8 cellular contexts compared by ENCODE assay signal in the genomic region with DNA sequence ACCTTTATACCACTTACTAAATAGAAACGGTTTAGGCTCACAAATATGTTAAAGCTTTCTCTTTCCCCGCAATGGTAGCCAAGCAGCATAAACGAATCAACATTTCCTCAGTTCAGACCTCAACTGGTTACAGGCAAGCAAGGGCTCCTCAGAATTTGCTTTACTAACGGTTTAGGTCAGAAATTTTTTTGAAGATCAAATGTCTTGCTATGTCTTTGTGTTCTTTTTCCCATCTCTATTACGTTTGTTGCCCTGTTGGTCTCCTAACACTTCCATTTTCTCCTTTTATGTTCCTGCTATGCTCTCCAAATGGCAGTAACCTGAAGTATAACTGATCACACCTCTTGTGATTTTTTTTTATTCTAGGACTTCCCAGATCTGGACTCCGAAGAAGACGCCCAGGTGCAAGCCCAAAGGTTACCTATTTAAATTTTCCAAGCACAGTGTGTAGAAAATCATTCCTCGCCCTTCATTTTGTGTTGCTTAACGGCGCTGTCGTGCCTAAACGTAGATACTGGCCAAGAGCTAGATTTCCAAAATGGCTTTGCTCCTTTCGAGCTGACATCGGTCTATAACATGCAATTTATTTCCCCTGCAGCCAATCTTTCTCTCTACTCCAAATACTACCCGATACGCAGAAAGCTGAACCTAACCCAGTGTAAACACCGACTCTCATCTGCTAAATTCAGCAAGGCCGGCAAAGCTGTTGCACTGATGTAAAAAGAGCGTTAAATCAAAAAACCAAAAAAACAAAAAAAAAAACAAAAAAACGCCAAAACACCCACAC. TPM values are rescaled to one million over a fixed set of nuclear protein-coding genes. Genes with fewer than 3 reads are reported as not detected.
DNase-seq lines count a peak whose midpoint lies in the region; ATAC-seq, FAIRE-seq and TF ChIP-seq lines count a peak whose summit lies in the region.

No MANE protein-coding gene starts in this region.

- dilution Hi-C loops in keratinocyte (cut with MboI; ENCODE audit: extremely low pct_ligation_motif_present, low sequenced_read_pairs), result no loop called here

- peaks cover 9% of the 10 kb centered on the region; the same call in 1 of the 2 replicates for H3K36me3 ChIP-seq in Karpas-422 (ENCODE audit: insufficient read depth, low read length)
- H3K36me3 ChIP-seq in keratinocyte (ENCODE audit: control insufficient read depth in 2 of 2, extremely low read depth in 1 of 2, insufficient read depth in 2 of 2, low read length in 2 of 2), result no peaks in the 10 kb centered on the region

- H3K4me3 Mint-ChIP-seq in brain, result peak overlapping the region; percentile 91 to 97 (median 95)

- H3K4me2 ChIP-seq in Karpas-422 (ENCODE audit: low read depth, low read length, poor library complexity, severe bottlenecking) (peak overlapping the region; percentile 85), keratinocyte (ENCODE audit: control insufficient read depth, extremely low read depth, insufficient read depth, low read depth, low read length) (peak overlapping the region; percentile 94)

- H3K4me3 ChIP-seq in Karpas-422 (ENCODE audit: low read length) (peak overlapping the region; percentile 75), keratinocyte (ENCODE audit: control insufficient read depth in 2 of 3, extremely low read depth in 1 of 3, insufficient read depth in 2 of 3, low read depth in 1 of 3, low read length in 3 of 3) (peak overlapping the region; percentile 38 to 92 (median 72))

- H3K4me1 Mint-ChIP-seq in brain, result peaks cover 64% of the 10 kb centered on the region

- peak; percentile 62 for DNase-seq in Daoy (ENCODE audit: low read depth)
- DNase-seq in Karpas-422, result peak; percentile 91
- DNase-seq in SHP77 (lab: John Stamatoyannopoulos, UW), result peak; percentile 80 to 87
- no peak for DNase-seq in keratinocyte (ENCODE audit: low read depth, low spot score)
- peak; percentile 19 for DNase-seq in stimulated activated CD4-positive, alpha-beta T cell treated with anti-CD3 and anti-CD28 coated beads, Interleukin-4, amount 100 ng/mL, for 1 hour
- DNase-seq in GM19240 (ENCODE audit: insufficient read length, low spot score), result no peak

- TF ChIP-seq CTCF in brain (conservative IDR thresholded peaks at IDR 0.05), result no peak
- TF ChIP-seq CTCF in keratinocyte (optimal IDR thresholded peaks at IDR 0.05 in 1 of 3, IDR thresholded peaks at IDR 0.05 in 1 of 3, conservative IDR thresholded peaks at IDR 0.05 in 1 of 3; ENCODE audit: extremely low read depth in 1 of 3, insufficient read depth in 2 of 3, low read length in 3 of 3), result no peak

- H3K4me1 ChIP-seq in Karpas-422 (ENCODE audit: low read length) (peaks cover 75% of the 10 kb centered on the region), keratinocyte (ENCODE audit: control insufficient read depth, extremely low read depth, insufficient read depth, low read length) (peaks cover 22% of the 10 kb centered on the region)

- peaks cover 14% of the 10 kb centered on the region; the same call in 1 of the 2 replicates for H4K20me1 ChIP-seq in Karpas-422 (ENCODE audit: insufficient read depth, low read depth, low read length)
- H4K20me1 ChIP-seq in keratinocyte (ENCODE audit: control insufficient read depth, extremely low read depth, insufficient read depth, low read length), result no peaks in the 10 kb centered on the region

- peak; percentile 69 for FAIRE-seq in keratinocyte (lab: Jason Lieb, UNC)

- H3K9me3 ChIP-seq in Karpas-422 (ENCODE audit: low read length) (no peaks in the 10 kb centered on the region), keratinocyte (ENCODE audit: control insufficient read depth, low read depth, low read length) (no peaks in the 10 kb centered on the region)

- ATAC-seq in GM21786 (IDR thresholded peaks at IDR 0.05; ENCODE audit: unreplicated experiment), result peak; percentile 8

- H3K27me3 Mint-ChIP-seq in brain, result peaks cover 8% of the 10 kb centered on the region

- H3K27ac ChIP-seq in Karpas-422 (ENCODE audit: low read length) (peak overlapping the region; percentile 97), keratinocyte (ENCODE audit: control insufficient read depth, insufficient read depth, low read length) (peak overlapping the region; percentile 87)

- no peak overlapping the region for H2AFZ ChIP-seq in Karpas-422 (ENCODE audit: low read length)
- peak overlapping the region; percentile 95 for H2AFZ ChIP-seq in keratinocyte (ENCODE audit: control insufficient read depth, low read length)

- H3K27ac Mint-ChIP-seq in brain, result peak overlapping the region; percentile 98 to 100 (median 99)

- H3K36me3 Mint-ChIP-seq in brain, result peaks cover 7% of the 10 kb centered on the region

- peak overlapping the region; percentile 83 for H3K9ac ChIP-seq in Karpas-422 (ENCODE audit: low read length)
- H3K9ac ChIP-seq in keratinocyte (ENCODE audit: control insufficient read depth, extremely low read depth, insufficient read depth, low read length), result peak overlapping the region; percentile 90

- H3K79me2 ChIP-seq in Karpas-422 (ENCODE audit: low read length), result peaks cover 90% of the 10 kb centered on the region
- H3K79me2 ChIP-seq in keratinocyte (ENCODE audit: control insufficient read depth, insufficient read depth, low read length), result peaks cover 45% of the 10 kb centered on the region

- H3K9me1 ChIP-seq in keratinocyte (ENCODE audit: control insufficient read depth, extremely low read depth, insufficient read depth, low read length), result no peaks in the 10 kb centered on the region

- H3K9me2 ChIP-seq in Karpas-422 (replicated peaks; ENCODE audit: insufficient read depth, low read length), result no peaks in the 10 kb centered on the region

- H3K27me3 ChIP-seq in Karpas-422 (ENCODE audit: low read length), result no peaks in the 10 kb centered on the region
- no peaks in the 10 kb centered on the region for H3K27me3 ChIP-seq in keratinocyte (ENCODE audit: control insufficient read depth, extremely low read depth, insufficient read depth, low read length)

- peaks cover 0 to 4% (median 0%) of the 10 kb centered on the region in 5 experiments for H3K9me3 Mint-ChIP-seq in brain

RNA-seq across cellular contexts. Expression of a gene that starts 0.7 kb away (rescaled TPM):
- 41.5 and 42.5 TPM in 2 replicates for total RNA-seq in Daoy (2014; rRNA removed; shearing (Covaris generic))
- total RNA-seq in Karpas-422 (2014; rRNA removed; shearing (Covaris generic); ENCODE audit: low replicate concordance), result 79.9 and 90.8 TPM in 2 replicates
- polyA plus RNA-seq in brain (ENCODE audit: insufficient read depth, low read depth, low replicate concordance) (20.2 TPM), keratinocyte (9.6 to 19.9 TPM (median 10.1 TPM) in 3 replicates)
- 35.8 TPM for polyA plus RNA-seq in keratinocyte (2011; ENCODE audit: low read depth)
- 8.1 and 16.9 TPM in 2 replicates for polyA plus RNA-seq in keratinocyte (2011; cell fraction: cytosol; rRNA removed)
- polyA plus RNA-seq in keratinocyte (2011; cell fraction: nucleus; rRNA removed), result 8.2 and 9.6 TPM in 2 replicates
- 11.2 and 13.0 TPM in 2 replicates for polyA plus RNA-seq in keratinocyte (2012; ENCODE audit: low replicate concordance)
- polyA minus RNA-seq in keratinocyte, result 0.20 to 8.2 TPM (median 4.1 TPM) in 3 replicates
- 8.8 TPM for polyA minus RNA-seq in keratinocyte (2011; cell fraction: cytosol; rRNA and poly(A)+ RNA removed)
- 3.6 and 4.9 TPM in 2 replicates for polyA minus RNA-seq in keratinocyte (2011; cell fraction: nucleus; rRNA and poly(A)+ RNA removed)

RNA-seq across cellular contexts. Expression of a gene that starts 41.7 kb away (rescaled TPM):
- total RNA-seq in Daoy (2014; rRNA removed; shearing (Covaris generic)), result 6.9 and 17.1 TPM in 2 replicates
- total RNA-seq in Karpas-422 (2014; rRNA removed; shearing (Covaris generic); ENCODE audit: low replicate concordance), result 17.8 and 17.9 TPM in 2 replicates
- 4.1 TPM for polyA plus RNA-seq in brain (ENCODE audit: insufficient read depth, low read depth, low replicate concordance)
- 1.2 to 3.1 TPM (median 2.3 TPM) in 3 replicates for polyA plus RNA-seq in keratinocyte
- polyA plus RNA-seq in keratinocyte (2011; ENCODE audit: low read depth), result 3.0 TPM
- polyA plus RNA-seq in keratinocyte (2011; cell fraction: cytosol; rRNA removed), result 1.2 and 1.3 TPM in 2 replicates
- 4.6 and 7.5 TPM in 2 replicates for polyA plus RNA-seq in keratinocyte (2011; cell fraction: nucleus; rRNA removed)
- polyA plus RNA-seq in keratinocyte (2012; ENCODE audit: low replicate concordance), result 4.6 and 5.8 TPM in 2 replicates
- polyA minus RNA-seq in keratinocyte, result 2.3 to 9.1 TPM (median 4.3 TPM) in 3 replicates
- 1.7 TPM for polyA minus RNA-seq in keratinocyte (2011; cell fraction: cytosol; rRNA and poly(A)+ RNA removed)
- polyA minus RNA-seq in keratinocyte (2011; cell fraction: nucleus; rRNA and poly(A)+ RNA removed), result 8.4 and 17.1 TPM in 2 replicates

Comparison
In these comparisons a context has a peak if more than half of its experiments do, and no peak if none do; other contexts are left out.
1. DNase-seq: peak in Daoy (single experiment), Karpas-422 (single experiment), SHP77 (2 of 2) and stimulated activated CD4-positive, alpha-beta T cell treated with anti-CD3 and anti-CD28 coated beads, Interleukin-4, amount 100 ng/mL, for 1 hour (single experiment); none in keratinocyte (single experiment) and GM19240 (single experiment).